8 cellular contexts compared by ENCODE assay signal in genomic region chr4:118351851-118352827, GRCh38. TPM values are rescaled to one million over a fixed set of nuclear protein-coding genes. Genes with fewer than 3 reads are reported as not detected.
A peak's percentile ranks its signal among the peaks of the same experiment; 100 is the strongest.
DNase-seq lines count a peak whose midpoint lies in the region; ATAC-seq and TF ChIP-seq lines count a peak whose summit lies in the region.

No MANE protein-coding gene starts in this region.

- H3K27ac Mint-ChIP-seq in activated CD4-positive, alpha-beta T cell treated with anti-CD3 and anti-CD28 coated beads, Interleukin-2, amount 10 ng/mL, durations not matched to agents 24 days and 14 days, result no peak overlapping the region

- H3K9me3 Mint-ChIP-seq in activated CD4-positive, alpha-beta T cell treated with anti-CD3 and anti-CD28 coated beads, Interleukin-2, amount 10 ng/mL, durations not matched to agents 24 days and 14 days, result no peaks in the 10 kb centered on the region

- peak overlapping the region; percentile 55 to 63 for H3K4me3 ChIP-seq in body of pancreas

- H3K36me3 ChIP-seq in body of pancreas (replicated peaks in 1 of 2; ENCODE audit: insufficient read depth in 1 of 2, low read depth in 2 of 2), result no peaks in the 10 kb centered on the region

- ATAC-seq in HG02759 (IDR thresholded peaks at IDR 0.05; ENCODE audit: unreplicated experiment) (peak; percentile 29), body of pancreas (peak; percentile 75)

- H3K4me1 Mint-ChIP-seq in activated CD4-positive, alpha-beta T cell treated with anti-CD3 and anti-CD28 coated beads, Interleukin-2, amount 10 ng/mL, durations not matched to agents 24 days and 14 days, result peaks cover 10% of the 10 kb centered on the region

- H3K4me1 ChIP-seq in body of pancreas, result peaks cover 12% of the 10 kb centered on the region

- DNase-seq in activated CD4-positive, alpha-beta T cell treated with anti-CD3 and anti-CD28 coated beads, Interleukin-2, amount 10 ng/mL, durations not matched to agents 24 days and 14 days, result peak; percentile 56
- no peak for DNase-seq in activated CD4-positive, alpha-beta T cell treated with anti-CD3 and anti-CD28 coated beads for 4 hours
- peak; percentile 2 for DNase-seq in NCI-H524 treated with DMSO at 0.1 percent for 48 hours (lab: John Stamatoyannopoulos, UW)
- peak; percentile 65 to 76 (median 72) for DNase-seq in body of pancreas
- peak; percentile 65 for DNase-seq in iris pigment epithelial cell (ENCODE audit: low read depth)
- peak; percentile 3 for DNase-seq in stimulated activated naive CD4-positive, alpha-beta T cell treated with Interleukin-2 at 50 U/mL for 16 hours (lab: John Stamatoyannopoulos, UW)
- no peak for DNase-seq in activated CD4-positive, CD25-positive, alpha-beta regulatory T cell treated with anti-CD3 and anti-CD28 coated beads, Interleukin-2, amount 50 U/mL, for 72 hours

- H3K36me3 Mint-ChIP-seq in activated CD4-positive, alpha-beta T cell treated with anti-CD3 and anti-CD28 coated beads, Interleukin-2, amount 10 ng/mL, durations not matched to agents 24 days and 14 days (ENCODE audit: low read depth), result peaks cover 3% of the 10 kb centered on the region

- peak overlapping the region; percentile 60 for H3K4me3 Mint-ChIP-seq in activated CD4-positive, alpha-beta T cell treated with anti-CD3 and anti-CD28 coated beads, Interleukin-2, amount 10 ng/mL, durations not matched to agents 24 days and 14 days

- no peaks in the 10 kb centered on the region for H3K9me3 ChIP-seq in body of pancreas

- peak in 4 of 7 experiments; percentile 27 to 40 (median 28) for TF ChIP-seq CTCF in body of pancreas (IDR thresholded peaks at IDR 0.05)

- no peaks in the 10 kb centered on the region for H3K27me3 ChIP-seq in body of pancreas

- intact Hi-C loops in activated CD4-positive, alpha-beta T cell treated with anti-CD3 and anti-CD28 coated beads, Interleukin-2, amount 10 ng/mL, durations not matched to agents 24 days and 14 days (cut with micrococcal nuclease), result loop anchor here (2.0 kb wide), 1 partner anchor 71 kb away; no protein-coding TSS in a partner anchor
- intact Hi-C loops in body of pancreas (cut with DNase I), result loop anchor here (5.0 kb wide), 1 partner anchor 70 kb away; no protein-coding TSS in a partner anchor

- 2 to 18% methylated on average over 6 to 65 of the region's 82 CpGs for WGBS in body of pancreas, 2 donors

- peak; percentile 13 to 61 (median 50) for TF ChIP-seq POLR2A in body of pancreas (IDR thresholded peaks at IDR 0.05)

- H3K27me3 Mint-ChIP-seq in activated CD4-positive, alpha-beta T cell treated with anti-CD3 and anti-CD28 coated beads, Interleukin-2, amount 10 ng/mL, durations not matched to agents 24 days and 14 days, result peaks cover 63% of the 10 kb centered on the region

- H3K27ac ChIP-seq in body of pancreas, result peak overlapping the region; percentile 41 to 85 (median 74)

RNA-seq across cellular contexts. Expression of gene PRSS12, which starts 0.7 kb away (rescaled TPM):
- not detected in 2 replicates for total RNA-seq in activated CD4-positive, alpha-beta T cell treated with anti-CD3 and anti-CD28 coated beads, Interleukin-2, amount 10 ng/mL, durations not matched to agents 24 days and 14 days
- 10 to 100 TPM; 12.2 to 15.8 TPM for total RNA-seq in body of pancreas

Comparison
In these comparisons a context has a peak if more than half of its experiments do, and no peak if none do; other contexts are left out.
1. DNase-seq: peak in activated CD4-positive, alpha-beta T cell treated with anti-CD3 and anti-CD28 coated beads, Interleukin-2, amount 10 ng/mL, durations not matched to agents 24 days and 14 days (single experiment), NCI-H524 treated with DMSO at 0.1 percent for 48 hours (single experiment), body of pancreas (4 of 4), iris pigment epithelial cell (single experiment) and stimulated activated naive CD4-positive, alpha-beta T cell treated with Interleukin-2 at 50 U/mL for 16 hours (single experiment); none in activated CD4-positive, alpha-beta T cell treated with anti-CD3 and anti-CD28 coated beads for 4 hours (0 of 2) and activated CD4-positive, CD25-positive, alpha-beta regulatory T cell treated with anti-CD3 and anti-CD28 coated beads, Interleukin-2, amount 50 U/mL, for 72 hours (single experiment).
2. RNA of gene PRSS12, which starts 0.7 kb away (total RNA-seq): 12.2 to 15.8 TPM in body of pancreas; not detected in activated CD4-positive, alpha-beta T cell treated with anti-CD3 and anti-CD28 coated beads, Interleukin-2, amount 10 ng/mL, durations not matched to agents 24 days and 14 days; every median in the first group is over 10 times any median in the second.